ENCODE assay signal across 35 cellular contexts in the genomic region with DNA sequence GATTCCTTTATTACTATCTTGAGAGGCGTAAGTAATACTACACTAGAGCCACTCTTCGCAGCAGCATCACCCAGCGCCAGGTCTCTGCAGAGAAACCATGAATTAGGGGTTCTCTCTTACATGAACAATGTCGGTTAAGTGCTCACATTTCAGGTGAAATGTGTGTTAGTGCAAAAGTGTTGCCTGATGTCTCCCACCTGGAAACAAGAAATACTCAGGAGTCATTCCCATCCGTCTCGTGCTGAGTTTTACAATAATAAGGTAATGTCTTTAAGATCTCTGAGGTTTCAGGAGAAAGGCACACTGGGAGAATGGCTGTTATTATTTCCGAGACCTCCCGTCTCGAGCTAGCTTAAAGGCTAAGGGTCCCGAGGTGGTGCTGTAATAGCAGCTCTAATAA.
"Had no signal": no experiment of that assay in that cellular context is flagged by ENCODE, and none has a peak within 500 bp of the region (broad histone marks: within the 10 kb centered on the region; RNA-seq: fewer than 3 reads in every experiment).

No MANE protein-coding gene starts in this region.

- H3K4me1 ChIP-seq: ascending aorta had no signal

- H3K27me3 Mint-ChIP-seq: activated naive CD4-positive, alpha-beta T cell treated with anti-CD3 and anti-CD28 coated beads, Interleukin-2, amount 10 ng/mL, durations not matched to agents 7 days and 5 days; activated naive CD8-positive, alpha-beta T cell treated with anti-CD3 and anti-CD28 coated beads, Interleukin-2, amount 10 ng/mL, durations not matched to agents 7 days and 5 days had no signal

- H3K4me3 Mint-ChIP-seq: activated B cell treated with CpG ODN at 0.5 μM for 24 hours; activated CD4-positive, alpha-beta memory T cell treated with anti-CD3 and anti-CD28 coated beads for 36 hours; activated CD4-positive, alpha-beta T cell treated with anti-CD3 and anti-CD28 coated beads, Interleukin-2, amount 10 ng/mL, durations not matched to agents 24 days and 14 days; activated CD8-positive, alpha-beta T cell treated with anti-CD3 and anti-CD28 coated beads for 36 hours; activated naive CD4-positive, alpha-beta T cell treated with anti-CD3 and anti-CD28 coated beads, Interleukin-2, amount 10 ng/mL, durations not matched to agents 7 days and 5 days; activated naive CD4-positive, alpha-beta T cell treated with anti-CD3 and anti-CD28 coated beads, Interleukin-2, amount 50 U/mL, for 24 hours; activated naive CD8-positive, alpha-beta T cell; activated naive CD8-positive, alpha-beta T cell treated with anti-CD3 and anti-CD28 coated beads, Interleukin-2, amount 10 ng/mL, durations not matched to agents 7 days and 5 days; activated naive CD8-positive, alpha-beta T cell treated with anti-CD3 and anti-CD28 coated beads, Interleukin-2, amount 50 U/mL, for 24 hours; brain; central memory CD8-positive, alpha-beta T cell; T-helper 2 cell treated with Interferon-gamma antibody and Interleukin-4, amounts not matched to agents 5 μg/mL and 100 μg/mL, for 36 hours had no signal

- H3K4me3 ChIP-seq: ascending aorta, cardiac muscle cell had no signal

- H3K4me1 Mint-ChIP-seq: activated B cell treated with CpG ODN at 0.5 μM for 24 hours; activated CD4-positive, alpha-beta T cell treated with anti-CD3 and anti-CD28 coated beads, Interleukin-2, amount 10 ng/mL, durations not matched to agents 24 days and 14 days; activated naive CD4-positive, alpha-beta T cell treated with anti-CD3 and anti-CD28 coated beads, Interleukin-2, amount 10 ng/mL, durations not matched to agents 7 days and 5 days; activated naive CD4-positive, alpha-beta T cell treated with anti-CD3 and anti-CD28 coated beads, Interleukin-2, amount 50 U/mL, for 24 hours; activated naive CD8-positive, alpha-beta T cell treated with anti-CD3 and anti-CD28 coated beads, Interleukin-2, amount 10 ng/mL, durations not matched to agents 7 days and 5 days; activated naive CD8-positive, alpha-beta T cell treated with anti-CD3 and anti-CD28 coated beads, Interleukin-2, amount 50 U/mL, for 24 hours; central memory CD8-positive, alpha-beta T cell had no signal

- FAIRE-seq: bronchial epithelial cell, TTC549 had no signal

- DNase-seq: activated B cell treated with CpG ODN at 0.5 μM for 24 hours; activated CD4-positive, alpha-beta memory T cell treated with anti-CD3 and anti-CD28 coated beads for 36 hours; activated CD4-positive, alpha-beta T cell treated with anti-CD3 and anti-CD28 coated beads for 4 hours; activated CD4-positive, alpha-beta T cell treated with anti-CD3 and anti-CD28 coated beads, Interleukin-2, amount 10 ng/mL, durations not matched to agents 24 days and 14 days; activated CD4-positive, alpha-beta T cell treated with anti-CD3 and anti-CD28 coated beads, Interleukin-2, amount 50 U/mL, for 1 hour; activated CD4-positive, alpha-beta T cell treated with anti-CD3 and anti-CD28 coated beads, Interleukin-2, amount 50 U/mL, for 4 hours; activated CD4-positive, CD25-positive, alpha-beta regulatory T cell treated with anti-CD3 and anti-CD28 coated beads, Interleukin-2, amount 50 U/mL, for 72 hours; activated CD8-positive, alpha-beta memory T cell treated with anti-CD3 and anti-CD28 coated beads, Interleukin-2, amount 50 U/mL, for 4 hours; activated CD8-positive, alpha-beta T cell treated with anti-CD3 and anti-CD28 coated beads for 36 hours; activated effector memory CD4-positive, alpha-beta T cell treated with Interleukin-2 at 50 U/mL for 16 hours; activated gamma-delta T cell; activated naive CD4-positive, alpha-beta T cell treated with anti-CD3 and anti-CD28 coated beads, Interleukin-2, amount 10 ng/mL, durations not matched to agents 7 days and 5 days; activated naive CD4-positive, alpha-beta T cell treated with Interleukin-2 at 50 U/mL for 16 hours; activated naive CD8-positive, alpha-beta T cell treated with anti-CD3 and anti-CD28 coated beads, Interleukin-2, amount 10 ng/mL, durations not matched to agents 7 days and 5 days; activated naive CD8-positive, alpha-beta T cell treated with anti-CD3 and anti-CD28 coated beads, Interleukin-2, amount 50 U/mL, for 24 hours; activated T-cell treated with anti-CD3 and anti-CD28 coated beads for 4 hours; activated T-cell treated with anti-CD3 and anti-CD28 coated beads, Interleukin-2, amount 50 U/mL, for 1 hour; activated T-cell treated with anti-CD3 and anti-CD28 coated beads, Interleukin-2, amount 50 U/mL, for 48 hours; amygdala; anterior cingulate cortex; caudate nucleus; cerebellar nuclear complex; T-helper 2 cell; T-helper 9 cell had no signal

- H3K9me3 Mint-ChIP-seq: activated B cell treated with CpG ODN at 0.5 μM for 24 hours; activated CD4-positive, alpha-beta memory T cell treated with anti-CD3 and anti-CD28 coated beads for 36 hours; activated CD4-positive, alpha-beta T cell treated with anti-CD3 and anti-CD28 coated beads, Interleukin-2, amount 10 ng/mL, durations not matched to agents 24 days and 14 days; activated CD8-positive, alpha-beta T cell treated with anti-CD3 and anti-CD28 coated beads for 36 hours; activated naive CD4-positive, alpha-beta T cell treated with anti-CD3 and anti-CD28 coated beads, Interleukin-2, amount 10 ng/mL, durations not matched to agents 7 days and 5 days; activated naive CD4-positive, alpha-beta T cell treated with anti-CD3 and anti-CD28 coated beads, Interleukin-2, amount 50 U/mL, for 24 hours; activated naive CD8-positive, alpha-beta T cell treated with anti-CD3 and anti-CD28 coated beads, Interleukin-2, amount 10 ng/mL, durations not matched to agents 7 days and 5 days; activated naive CD8-positive, alpha-beta T cell treated with anti-CD3 and anti-CD28 coated beads, Interleukin-2, amount 50 U/mL, for 24 hours; activated T-helper 2 cell treated with anti-CD3 and anti-CD28 coated beads, Interferon-gamma antibody, Interleukin-2, Interleukin-4, amounts not matched to agents 10 μg/mL and 5 μg/mL and 100 μg/mL, durations not matched to agents 14 hours and 24 hours and 36 hours; central memory CD8-positive, alpha-beta T cell; T-helper 2 cell treated with Interferon-gamma antibody and Interleukin-4, amounts not matched to agents 5 μg/mL and 100 μg/mL, for 36 hours had no signal

- H3K27ac ChIP-seq: ascending aorta, cardiac muscle cell, VCaP had no signal

- ATAC-seq: activated CD8-positive, alpha-beta T cell treated with anti-CD3 and anti-CD28 coated beads for 36 hours; activated naive CD8-positive, alpha-beta T cell treated with anti-CD3 and anti-CD28 coated beads, Interleukin-2, amount 50 U/mL, for 24 hours had no signal

- H3K27me3 ChIP-seq: ascending aorta, cardiac muscle cell had no signal

- H3K36me3 Mint-ChIP-seq: activated CD4-positive, alpha-beta memory T cell treated with anti-CD3 and anti-CD28 coated beads for 36 hours; activated naive CD4-positive, alpha-beta T cell treated with anti-CD3 and anti-CD28 coated beads, Interleukin-2, amount 10 ng/mL, durations not matched to agents 7 days and 5 days; activated naive CD4-positive, alpha-beta T cell treated with anti-CD3 and anti-CD28 coated beads, Interleukin-2, amount 50 U/mL, for 24 hours; activated naive CD8-positive, alpha-beta T cell; activated naive CD8-positive, alpha-beta T cell treated with anti-CD3 and anti-CD28 coated beads, Interleukin-2, amount 10 ng/mL, durations not matched to agents 7 days and 5 days; brain had no signal

- H3K9me3 ChIP-seq: ascending aorta had no signal

- H3K36me3 ChIP-seq: ascending aorta, cardiac muscle cell had no signal
